Comparison of ENCODE assay signal across 14 cellular contexts in genomic region chr10:3892440-3893101, GRCh38.
DNase-seq lines count a peak whose midpoint lies in the region; ATAC-seq, FAIRE-seq and TF ChIP-seq lines count a peak whose summit lies in the region.
"Had no signal": no experiment of that assay in that cellular context is flagged by ENCODE, and none has a peak within 500 bp of the region (broad histone marks: within the 10 kb centered on the region; RNA-seq: fewer than 3 reads in every experiment).

No MANE protein-coding gene starts in this region.

- H3K9me3 ChIP-seq in PC-3 (ENCODE audit: low read length), result no peaks in the 10 kb centered on the region

- H3K4me2 ChIP-seq in PC-3 (ENCODE audit: low read length), result no peak overlapping the region

- intact Hi-C loops in PC-3 (cut with micrococcal nuclease), result no loop called here

- no peak for FAIRE-seq in urothelium cell line (lab: Jason Lieb, UNC)

- H3K27me3 ChIP-seq in ACC112 (ENCODE audit: insufficient read depth, low read length) (no peaks in the 10 kb centered on the region), PC-3 (ENCODE audit: low read length) (no peaks in the 10 kb centered on the region)

- H3K9ac ChIP-seq in PC-3 (ENCODE audit: low read length), result no peak overlapping the region

- no peak overlapping the region for H3K4me3 ChIP-seq in ACC112 (ENCODE audit: low read depth, low read length)
- H3K4me3 ChIP-seq in PC-3 (ENCODE audit: low read length), result no peak overlapping the region

- H3K79me2 ChIP-seq in ACC112 (ENCODE audit: control insufficient read depth, insufficient read depth, low read length, unreplicated experiment) (no peaks in the 10 kb centered on the region), PC-3 (ENCODE audit: low read length) (no peaks in the 10 kb centered on the region)

- no peak overlapping the region for H2AFZ ChIP-seq in ACC112 (ENCODE audit: low read length, unreplicated experiment)
- H2AFZ ChIP-seq in PC-3 (ENCODE audit: low read length), result no peak overlapping the region

- CTCF ChIA-PET in PC-3 (lab: Charles Lee), result no interaction called here

- H3K4me1 ChIP-seq in ACC112 (ENCODE audit: control insufficient read depth, insufficient read depth, low read length, unreplicated experiment) (peaks cover 67% of the 10 kb centered on the region), PC-3 (ENCODE audit: insufficient read depth, low read length) (peaks cover 41% of the 10 kb centered on the region)

- H3K36me3 ChIP-seq in ACC112 (ENCODE audit: insufficient read depth, low read length) (no peaks in the 10 kb centered on the region), PC-3 (ENCODE audit: low read depth, low read length) (no peaks in the 10 kb centered on the region)

- POLR2A ChIA-PET in PC-3 (lab: Charles Lee; ENCODE audit: unreplicated experiment), result no interaction called here
- POLR2A ChIA-PET in naive thymus-derived CD8-positive, alpha-beta T cell (lab: Charles Lee), result no interaction called here

- peak; percentile 10 for DNase-seq in PC-3
- DNase-seq in central memory CD4-positive, alpha-beta T cell, result peak; percentile 72
- DNase-seq in naive thymus-derived CD8-positive, alpha-beta T cell, result peak in 2 of 10 donors; percentile 2 to 51
- DNase-seq in stimulated activated naive CD4-positive, alpha-beta T cell treated with Interleukin-2 at 50 U/mL for 16 hours (lab: John Stamatoyannopoulos, UW), result no peak
- DNase-seq in urothelium cell line (ENCODE audit: low spot score), result no peak
- DNase-seq: AML-193, foreskin melanocyte, Kasumi-1, left ventricle myocardium superior, NCI-H345, SHP77 treated with DMSO at 0.1 percent for 48 hours had no signal

- no TSS peak for BruUV-seq in PC-3 (replicated peaks; lab: Mats Ljungman, UMichigan)

- H3K27ac Mint-ChIP-seq in naive thymus-derived CD8-positive, alpha-beta T cell, result peak overlapping the region in 8 of 10 donors; percentile 24 to 91 (median 61)

- no peaks in the 10 kb centered on the region for H3K9me3 Mint-ChIP-seq in naive thymus-derived CD8-positive, alpha-beta T cell

- no peaks in the 10 kb centered on the region for H3K36me3 Mint-ChIP-seq in naive thymus-derived CD8-positive, alpha-beta T cell

- H3K27ac ChIP-seq in ACC112 (ENCODE audit: low read depth, low read length) (peak overlapping the region; percentile 96), PC-3 (ENCODE audit: low read length) (no peak overlapping the region; the same call in 1 of the 2 replicates)

- no peaks in the 10 kb centered on the region for H4K20me1 ChIP-seq in PC-3 (ENCODE audit: low read length)

- H3K9me2 ChIP-seq in PC-3 (replicated peaks; ENCODE audit: low read length), result no peaks in the 10 kb centered on the region

- no peaks in the 10 kb centered on the region for H3K27me3 Mint-ChIP-seq in naive thymus-derived CD8-positive, alpha-beta T cell

- ATAC-seq in PC-3 (no peak), GM21515 (IDR thresholded peaks at IDR 0.05; ENCODE audit: unreplicated experiment) (no peak), GM18909 (IDR thresholded peaks at IDR 0.05; ENCODE audit: poor library complexity, unreplicated experiment) (no peak)
- ATAC-seq in naive thymus-derived CD8-positive, alpha-beta T cell, result peak; percentile 62 to 73
- ATAC-seq: left ventricle myocardium superior had no signal

- no peaks in the 10 kb centered on the region for H3F3A ChIP-seq in PC-3 (ENCODE audit: low read length, unreplicated experiment)

- TF ChIP-seq CTCF in PC-3 (conservative IDR thresholded peaks at IDR 0.05; ENCODE audit: low read depth, low read length), result no peak

- H3K4me3 Mint-ChIP-seq in naive thymus-derived CD8-positive, alpha-beta T cell, result peak overlapping the region in 2 of 10 donors; percentile 16 to 52

- H3K4me1 Mint-ChIP-seq in naive thymus-derived CD8-positive, alpha-beta T cell, result peaks cover 5 to 46% (median 15%) of the 10 kb centered on the region in 4 donors

Comparison
In these comparisons a context has a peak if more than half of its experiments do, and no peak if none do; other contexts are left out.
1. ATAC-seq: peak in naive thymus-derived CD8-positive, alpha-beta T cell (2 of 2); none in PC-3 (single experiment), GM21515 (single experiment) and GM18909 (single experiment).
2. DNase-seq: peak in PC-3 (single experiment) and central memory CD4-positive, alpha-beta T cell (single experiment); none in stimulated activated naive CD4-positive, alpha-beta T cell treated with Interleukin-2 at 50 U/mL for 16 hours (single experiment) and urothelium cell line (single experiment).